Comparison of ENCODE assay signal across 18 cellular contexts in genomic region chr11:92424281-92424680, GRCh38.
DNase-seq lines count a peak whose midpoint lies in the region; ATAC-seq and TF ChIP-seq lines count a peak whose summit lies in the region.
"Had no signal": no experiment of that assay in that cellular context is flagged by ENCODE, and none has a peak within 500 bp of the region (broad histone marks: within the 10 kb centered on the region; RNA-seq: fewer than 3 reads in every experiment).

No MANE protein-coding gene starts in this region.

- H3K4me3 Mint-ChIP-seq in Calu3 (ENCODE audit: low read depth, unreplicated experiment): no peak overlapping the region
- H3K4me3 Mint-ChIP-seq: CD8-positive, alpha-beta T cell had no signal

- H3K4me3 ChIP-seq in fibroblast of lung (replicated peaks in 1 of 4; ENCODE audit: control extremely low read depth in 1 of 4, insufficient read depth in 1 of 4, low read depth in 3 of 4, low read length in 4 of 4) (no peak overlapping the region), skeletal muscle cell (ENCODE audit: low read depth, low read length) (no peak overlapping the region), stomach (no peak overlapping the region), sigmoid colon (no peak overlapping the region)
- H3K4me3 ChIP-seq: BLaER1, K562, PC-9 had no signal

- no peaks in the 10 kb centered on the region for H3K27me3 Mint-ChIP-seq in Calu3 (ENCODE audit: unreplicated experiment)

- peak overlapping the region; percentile 54 for H3K27ac Mint-ChIP-seq in Calu3 (ENCODE audit: unreplicated experiment)
- H3K27ac Mint-ChIP-seq: CD8-positive, alpha-beta T cell had no signal

- no peaks in the 10 kb centered on the region for H3K9me3 Mint-ChIP-seq in Calu3 (ENCODE audit: low read depth, unreplicated experiment)
- H3K9me3 Mint-ChIP-seq: CD8-positive, alpha-beta T cell had no signal

- DNase-seq in Calu3 (no peak), M059J (ENCODE audit: low read depth) (peak; percentile 45), fibroblast of lung (ENCODE audit: low read depth in 2 of 2) (peak; percentile 79 to 89), skeletal muscle cell (ENCODE audit: low read depth) (peak; percentile 20), stomach (no peak), NCI-H2196 (lab: John Stamatoyannopoulos, UW; ENCODE audit: unreplicated experiment) (no peak), sigmoid colon (no peak)
- DNase-seq: CD8-positive, alpha-beta T cell; DND-41; GOT3; NCI-H1436; NCI-H2029 treated with DMSO at 0.1 percent for 48 hours; NCI-H510A treated with DMSO at 0.1 percent for 48 hours; NCI-H82; PC-9 had no signal

- H3K4me1 ChIP-seq in fibroblast of lung (ENCODE audit: control insufficient read depth, extremely low read depth, insufficient read depth, low read length) (peaks cover 8% of the 10 kb centered on the region), stomach (no peaks in the 10 kb centered on the region), sigmoid colon (no peaks in the 10 kb centered on the region)
- H3K4me1 ChIP-seq: BLaER1 had no signal

- TF ChIP-seq EP300 in stomach (IDR thresholded peaks at IDR 0.05) (no peak), sigmoid colon (IDR thresholded peaks at IDR 0.05) (no peak)

- ATAC-seq in HG03280 (IDR thresholded peaks at IDR 0.05; ENCODE audit: unreplicated experiment): no peak
- ATAC-seq: CD8-positive, alpha-beta T cell; K562 had no signal

- H3K79me2 ChIP-seq in fibroblast of lung (ENCODE audit: control insufficient read depth, insufficient read depth, low read length): no peaks in the 10 kb centered on the region

- no peaks in the 10 kb centered on the region for H3K4me1 Mint-ChIP-seq in Calu3 (ENCODE audit: low read depth, unreplicated experiment)

- CTCF ChIA-PET in Calu3 (lab: Charles Lee): no interaction called here

- TF ChIP-seq CTCF in Calu3 (IDR thresholded peaks at IDR 0.05; ENCODE audit: unreplicated experiment) (no peak), fibroblast of lung (conservative IDR thresholded peaks at IDR 0.05 in 1 of 2, IDR thresholded peaks at IDR 0.05 in 1 of 2; ENCODE audit: low read depth in 1 of 2, low read length in 2 of 2) (no peak), stomach (IDR thresholded peaks at IDR 0.05) (no peak), sigmoid colon (IDR thresholded peaks at IDR 0.05) (no peak)

- H2AFZ ChIP-seq in fibroblast of lung (ENCODE audit: low read length): no peak overlapping the region
- H2AFZ ChIP-seq: PC-9 had no signal

- BruUV-seq in Calu3 (replicated peaks; lab: Mats Ljungman, UMichigan): no TSS peak

- H3K4me2 ChIP-seq in fibroblast of lung (ENCODE audit: extremely low read depth, insufficient read depth, low read length): no peak overlapping the region
- H3K4me2 ChIP-seq: BLaER1, PC-9 had no signal

- H3K9me3 ChIP-seq in fibroblast of lung (ENCODE audit: control insufficient read depth, insufficient read depth, low read depth, low read length) (no peaks in the 10 kb centered on the region), stomach (peaks cover 0 to 8% (median 3%) of the 10 kb centered on the region in 4 donors), sigmoid colon (peaks cover 0 to 3% (median under 1%) of the 10 kb centered on the region in 4 donors)

- no peak overlapping the region for H3K27ac ChIP-seq in fibroblast of lung (ENCODE audit: insufficient read depth, low read length)
- no peak overlapping the region for H3K27ac ChIP-seq in stomach
- H3K27ac ChIP-seq in sigmoid colon: no peak overlapping the region
- H3K27ac ChIP-seq: BLaER1, PC-9 had no signal

- H3K36me3 ChIP-seq in fibroblast of lung (ENCODE audit: control insufficient read depth, insufficient read depth, low read length) (no peaks in the 10 kb centered on the region), stomach (no peaks in the 10 kb centered on the region), sigmoid colon (no peaks in the 10 kb centered on the region)
- H3K36me3 ChIP-seq: BLaER1 had no signal

- H3K36me3 Mint-ChIP-seq in Calu3 (ENCODE audit: insufficient read depth, unreplicated experiment): no peaks in the 10 kb centered on the region
- H3K36me3 Mint-ChIP-seq: CD8-positive, alpha-beta T cell had no signal

- H4K20me1 ChIP-seq in fibroblast of lung (ENCODE audit: control insufficient read depth, extremely low read depth, insufficient read depth, low read length): no peaks in the 10 kb centered on the region
- H4K20me1 ChIP-seq: BLaER1 had no signal

- no peak overlapping the region for H3K9ac ChIP-seq in fibroblast of lung (ENCODE audit: insufficient read depth, low read length)
- H3K9ac ChIP-seq: BLaER1 had no signal

- H3K27me3 ChIP-seq in fibroblast of lung (ENCODE audit: control insufficient read depth, insufficient read depth, low read length): no peaks in the 10 kb centered on the region
- H3K27me3 ChIP-seq in stomach: no peaks in the 10 kb centered on the region
- H3K27me3 ChIP-seq in sigmoid colon: no peaks in the 10 kb centered on the region
- H3K27me3 ChIP-seq: BLaER1 had no signal

- no peak for TF ChIP-seq POLR2A in stomach (IDR thresholded peaks at IDR 0.05)
- no peak for TF ChIP-seq POLR2A in sigmoid colon (IDR thresholded peaks at IDR 0.05)

- intact Hi-C loops in Calu3 (cut with micrococcal nuclease; ENCODE audit: unreplicated experiment) (no loop called here), stomach (cut with DNase I; ENCODE audit: low total_unique reads) (no loop called here), sigmoid colon (cut with DNase I) (no loop called here)

Comparison
In these comparisons a context has a peak if more than half of its experiments do, and no peak if none do; other contexts are left out.
1. DNase-seq: peak in M059J (single experiment), fibroblast of lung (2 of 2) and skeletal muscle cell (single experiment); none in Calu3 (single experiment), stomach (single experiment), NCI-H2196 (single experiment) and sigmoid colon (single experiment).